ENCODE assay signal across 1 cellular context in the genomic region with DNA sequence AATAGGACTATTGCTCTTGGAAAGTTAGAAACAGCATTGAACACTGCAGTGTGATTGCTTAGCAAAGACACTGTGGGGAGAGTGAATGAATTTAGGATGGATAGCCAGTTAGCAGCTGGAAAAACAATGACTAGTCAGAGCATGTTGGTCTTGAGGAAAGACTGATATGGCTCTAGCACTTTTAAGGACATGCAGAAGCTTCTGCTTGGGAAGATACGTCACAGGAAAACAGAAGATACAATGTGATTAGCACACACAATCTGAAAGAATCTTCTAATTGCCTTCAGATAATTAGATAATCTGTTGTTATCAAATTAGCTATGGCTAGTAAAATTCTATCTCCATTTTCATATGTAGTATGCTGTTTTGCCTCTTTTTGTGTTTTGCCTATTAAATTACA.
A peak's percentile ranks its signal among the peaks of the same experiment; 100 is the strongest.
TF ChIP-seq lines count a peak whose summit lies in the region.

No MANE protein-coding gene starts in this region.

TF ChIP-seq in SK-N-SH treated with all-trans-retinoic acid at 6 μM for 48 hours, 23 proteins besides CTCF, POLR2A, EP300 and RAD21 (continued from another document):
- TF ChIP-seq, protein P1, sequence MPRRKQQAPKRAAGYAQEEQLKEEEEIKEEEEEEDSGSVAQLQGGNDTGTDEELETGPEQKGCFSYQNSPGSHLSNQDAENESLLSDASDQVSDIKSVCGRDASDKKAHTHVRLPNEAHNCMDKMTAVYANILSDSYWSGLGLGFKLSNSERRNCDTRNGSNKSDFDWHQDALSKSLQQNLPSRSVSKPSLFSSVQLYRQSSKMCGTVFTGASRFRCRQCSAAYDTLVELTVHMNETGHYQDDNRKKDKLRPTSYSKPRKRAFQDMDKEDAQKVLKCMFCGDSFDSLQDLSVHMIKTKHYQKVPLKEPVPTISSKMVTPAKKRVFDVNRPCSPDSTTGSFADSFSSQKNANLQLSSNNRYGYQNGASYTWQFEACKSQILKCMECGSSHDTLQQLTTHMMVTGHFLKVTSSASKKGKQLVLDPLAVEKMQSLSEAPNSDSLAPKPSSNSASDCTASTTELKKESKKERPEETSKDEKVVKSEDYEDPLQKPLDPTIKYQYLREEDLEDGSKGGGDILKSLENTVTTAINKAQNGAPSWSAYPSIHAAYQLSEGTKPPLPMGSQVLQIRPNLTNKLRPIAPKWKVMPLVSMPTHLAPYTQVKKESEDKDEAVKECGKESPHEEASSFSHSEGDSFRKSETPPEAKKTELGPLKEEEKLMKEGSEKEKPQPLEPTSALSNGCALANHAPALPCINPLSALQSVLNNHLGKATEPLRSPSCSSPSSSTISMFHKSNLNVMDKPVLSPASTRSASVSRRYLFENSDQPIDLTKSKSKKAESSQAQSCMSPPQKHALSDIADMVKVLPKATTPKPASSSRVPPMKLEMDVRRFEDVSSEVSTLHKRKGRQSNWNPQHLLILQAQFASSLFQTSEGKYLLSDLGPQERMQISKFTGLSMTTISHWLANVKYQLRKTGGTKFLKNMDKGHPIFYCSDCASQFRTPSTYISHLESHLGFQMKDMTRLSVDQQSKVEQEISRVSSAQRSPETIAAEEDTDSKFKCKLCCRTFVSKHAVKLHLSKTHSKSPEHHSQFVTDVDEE (CRISPR knock-in tag; IDR thresholded peaks at IDR 0.05) = 0 out of 2 replicates have a peak, but pooled peaks have one; percentile 67
